In the genomic region with DNA sequence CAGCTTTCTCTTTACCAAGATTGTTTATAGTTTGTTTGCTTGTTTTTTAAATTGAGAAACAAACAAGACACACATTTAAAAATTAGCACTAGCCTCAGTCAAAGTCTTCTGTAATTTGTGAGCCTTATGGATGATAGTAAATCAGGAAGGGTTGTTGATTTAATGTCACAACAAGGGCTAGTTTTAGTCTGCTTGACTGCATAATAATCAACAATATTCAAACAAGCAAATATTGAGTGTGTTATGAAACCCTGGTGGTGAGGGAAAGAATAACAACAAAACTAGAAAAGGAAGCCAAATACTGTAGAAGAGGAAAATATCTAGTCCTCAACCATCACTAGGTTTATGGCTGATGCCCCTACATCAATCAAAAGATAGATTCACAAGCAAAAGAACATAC, we compare ENCODE assay signal across 15 cellular contexts.
DNase-seq lines count a peak whose midpoint lies in the region; ATAC-seq, FAIRE-seq and TF ChIP-seq lines count a peak whose summit lies in the region.
"Had no signal": no experiment of that assay in that cellular context is flagged by ENCODE, and none has a peak within 500 bp of the region (broad histone marks: within the 10 kb centered on the region; RNA-seq: fewer than 3 reads in every experiment).

No MANE protein-coding gene starts in this region.

- peak; percentile 4 for DNase-seq in DMS 273 (lab: John Stamatoyannopoulos, UW; ENCODE audit: unreplicated experiment)
- no peak for DNase-seq in DMS 273 treated with DMSO at 0.1 percent for 48 hours (lab: John Stamatoyannopoulos, UW)
- DNase-seq in GM19239 (ENCODE audit: insufficient read length, low spot score) = no peak
- DNase-seq in keratinocyte (ENCODE audit: low read depth, low spot score) = no peak
- no peak for DNase-seq in stimulated activated CD4-positive, alpha-beta T cell treated with anti-CD3 and anti-CD28 coated beads, Interleukin-2, amount 100 ng/mL, for 24 hours
- DNase-seq in superior temporal gyrus (ENCODE audit: extremely low spot score) = no peak
- DNase-seq: activated T-cell treated with anti-CD3 and anti-CD28 coated beads, Interleukin-2, amount 50 U/mL, for 24 hours; cortex of kidney; mesendoderm; occipital lobe; substantia nigra had no signal

- H3K9ac ChIP-seq in SU-DHL-6 (ENCODE audit: low read length) (no peak overlapping the region), keratinocyte (ENCODE audit: control insufficient read depth, extremely low read depth, insufficient read depth, low read length) (no peak overlapping the region)

- TF ChIP-seq CTCF in SU-DHL-6 (IDR thresholded peaks at IDR 0.05; ENCODE audit: insufficient read depth, low read length, poor library complexity, severe bottlenecking) = peak; percentile 14
- peak in 2 of 3 experiments; percentile 25 to 27 for TF ChIP-seq CTCF in keratinocyte (optimal IDR thresholded peaks at IDR 0.05 in 1 of 3, IDR thresholded peaks at IDR 0.05 in 1 of 3, conservative IDR thresholded peaks at IDR 0.05 in 1 of 3; ENCODE audit: extremely low read depth in 1 of 3, insufficient read depth in 2 of 3, low read length in 3 of 3)

- no peak overlapping the region for H2AFZ ChIP-seq in SU-DHL-6 (ENCODE audit: low read depth, low read length, severe bottlenecking)
- no peak overlapping the region for H2AFZ ChIP-seq in keratinocyte (ENCODE audit: control insufficient read depth, low read length)

- dilution Hi-C loops in keratinocyte (cut with MboI; ENCODE audit: extremely low pct_ligation_motif_present, low sequenced_read_pairs) = no loop called here

- no peaks in the 10 kb centered on the region for H3K4me1 ChIP-seq in keratinocyte (ENCODE audit: control insufficient read depth, extremely low read depth, insufficient read depth, low read length)

- FAIRE-seq in GM19239 (lab: Jason Lieb, UNC) = peak; percentile 72
- no peak for FAIRE-seq in keratinocyte (lab: Jason Lieb, UNC)
- FAIRE-seq: D721Med had no signal

- no peak overlapping the region for H3K4me2 ChIP-seq in SU-DHL-6 (ENCODE audit: low read depth, low read length, poor library complexity, severe bottlenecking)
- no peak overlapping the region for H3K4me2 ChIP-seq in keratinocyte (ENCODE audit: control insufficient read depth, extremely low read depth, insufficient read depth, low read depth, low read length)

- ATAC-seq in GM21786 (IDR thresholded peaks at IDR 0.05; ENCODE audit: unreplicated experiment) = no peak

- H3K79me2 ChIP-seq in SU-DHL-6 (ENCODE audit: insufficient read depth, low read length) = no peaks in the 10 kb centered on the region
- no peaks in the 10 kb centered on the region for H3K79me2 ChIP-seq in keratinocyte (ENCODE audit: control insufficient read depth, insufficient read depth, low read length)

- H3K36me3 ChIP-seq in SU-DHL-6 (ENCODE audit: low read length) = no peaks in the 10 kb centered on the region
- H3K36me3 ChIP-seq in keratinocyte (ENCODE audit: control insufficient read depth in 2 of 2, extremely low read depth in 1 of 2, insufficient read depth in 2 of 2, low read length in 2 of 2) = no peaks in the 10 kb centered on the region

- no peak overlapping the region for H3K27ac ChIP-seq in SU-DHL-6 (ENCODE audit: low read depth, low read length)
- H3K27ac ChIP-seq in keratinocyte (ENCODE audit: control insufficient read depth, insufficient read depth, low read length) = no peak overlapping the region
- H3K27ac ChIP-seq: 22Rv1 had no signal

- H4K20me1 ChIP-seq in SU-DHL-6 (ENCODE audit: low read depth, low read length) = no peaks in the 10 kb centered on the region
- H4K20me1 ChIP-seq in keratinocyte (ENCODE audit: control insufficient read depth, extremely low read depth, insufficient read depth, low read length) = no peaks in the 10 kb centered on the region

- no peaks in the 10 kb centered on the region for H3K9me2 ChIP-seq in SU-DHL-6 (replicated peaks; ENCODE audit: insufficient read depth, low read length)

- no peaks in the 10 kb centered on the region for H3F3A ChIP-seq in SU-DHL-6 (ENCODE audit: insufficient read depth)

- H3K27me3 ChIP-seq in SU-DHL-6 (ENCODE audit: low read length) (no peaks in the 10 kb centered on the region), keratinocyte (ENCODE audit: control insufficient read depth, extremely low read depth, insufficient read depth, low read length) (no peaks in the 10 kb centered on the region)

- H3K9me3 ChIP-seq in SU-DHL-6 (ENCODE audit: insufficient read depth, low read length) = no peaks in the 10 kb centered on the region
- H3K9me3 ChIP-seq in keratinocyte (ENCODE audit: control insufficient read depth, low read depth, low read length) = no peaks in the 10 kb centered on the region

- no peak overlapping the region for H3K4me3 ChIP-seq in SU-DHL-6 (ENCODE audit: insufficient read depth, low read length, poor library complexity, severe bottlenecking)
- no peak overlapping the region for H3K4me3 ChIP-seq in keratinocyte (ENCODE audit: control insufficient read depth in 2 of 3, extremely low read depth in 1 of 3, insufficient read depth in 2 of 3, low read depth in 1 of 3, low read length in 3 of 3)

- H3K9me1 ChIP-seq in keratinocyte (ENCODE audit: control insufficient read depth, extremely low read depth, insufficient read depth, low read length) = no peaks in the 10 kb centered on the region
